In genomic region chr15:89761929-89762328, GRCh38 we compare ENCODE assay signal across 27 cellular contexts. TPM values are rescaled to one million over a fixed set of nuclear protein-coding genes. Genes with fewer than 3 reads are reported as not detected.
DNase-seq lines count a peak whose midpoint lies in the region; ATAC-seq and TF ChIP-seq lines count a peak whose summit lies in the region.
"Had no signal": no experiment of that assay in that cellular context is flagged by ENCODE, and none has a peak within 500 bp of the region (broad histone marks: within the 10 kb centered on the region; RNA-seq: fewer than 3 reads in every experiment).

No MANE protein-coding gene starts in this region.

- no peaks in the 10 kb centered on the region for H3K36me3 ChIP-seq in OCI-LY3 (replicated peaks; ENCODE audit: low read depth, low read length)
- no peaks in the 10 kb centered on the region for H3K36me3 ChIP-seq in right lobe of liver
- no peaks in the 10 kb centered on the region for H3K36me3 ChIP-seq in stomach
- H3K36me3 ChIP-seq: BLaER1 treated with 17β-estradiol and CSF1 and Interleukin-3, amounts not matched to agents 10 nM and 100 nM; heart left ventricle had no signal

- H4K20me1 ChIP-seq in OCI-LY3 (ENCODE audit: insufficient read depth, low read length): no peaks in the 10 kb centered on the region
- H4K20me1 ChIP-seq: BLaER1 treated with 17β-estradiol and CSF1 and Interleukin-3, amounts not matched to agents 10 nM and 100 nM had no signal

- H3K9me3 Mint-ChIP-seq in chondrocyte (ENCODE audit: low read depth): no peaks in the 10 kb centered on the region
- H3K9me3 Mint-ChIP-seq: activated naive CD4-positive, alpha-beta T cell treated with anti-CD3 and anti-CD28 coated beads, Interleukin-2, amount 10 ng/mL, durations not matched to agents 7 days and 5 days; endodermal cell; H9; naive thymus-derived CD8-positive, alpha-beta T cell; type B pancreatic cell had no signal

- TF ChIP-seq CTCF in OCI-LY3 (IDR thresholded peaks at IDR 0.05; ENCODE audit: low read depth, low read length) (no peak), chondrocyte (IDR thresholded peaks at IDR 0.05) (no peak), right lobe of liver (IDR thresholded peaks at IDR 0.05) (no peak), stomach (IDR thresholded peaks at IDR 0.05) (no peak)

- TF ChIP-seq POLR2A in right lobe of liver (IDR thresholded peaks at IDR 0.05) (no peak), stomach (IDR thresholded peaks at IDR 0.05) (no peak)

- H3K9me3 ChIP-seq in OCI-LY3 (ENCODE audit: insufficient read depth, low read length) (no peaks in the 10 kb centered on the region), right lobe of liver (no peaks in the 10 kb centered on the region), stomach (no peaks in the 10 kb centered on the region)
- H3K9me3 ChIP-seq: BLaER1 treated with 17β-estradiol and CSF1 and Interleukin-3, amounts not matched to agents 10 nM and 100 nM; Caco-2; heart left ventricle had no signal

- peak overlapping the region; percentile 83 for H3K27ac ChIP-seq in OCI-LY3 (ENCODE audit: low read length)
- peak overlapping the region; percentile 39 to 67 (median 40) for H3K27ac ChIP-seq in right lobe of liver
- H3K27ac ChIP-seq in stomach: peak overlapping the region in 3 of 5 donors; percentile 53 to 73 (median 72)
- H3K27ac ChIP-seq: BLaER1 treated with 17β-estradiol and CSF1 and Interleukin-3, amounts not matched to agents 10 nM and 100 nM; coronary artery had no signal

- no peaks in the 10 kb centered on the region for H3K36me3 Mint-ChIP-seq in chondrocyte (ENCODE audit: low read depth)
- H3K36me3 Mint-ChIP-seq: activated naive CD4-positive, alpha-beta T cell treated with anti-CD3 and anti-CD28 coated beads, Interleukin-2, amount 10 ng/mL, durations not matched to agents 7 days and 5 days; naive thymus-derived CD8-positive, alpha-beta T cell; type B pancreatic cell had no signal

- no peak for TF ChIP-seq EP300 in stomach (IDR thresholded peaks at IDR 0.05)

- H3K27me3 ChIP-seq in OCI-LY3 (ENCODE audit: low read depth, low read length) (no peaks in the 10 kb centered on the region), right lobe of liver (no peaks in the 10 kb centered on the region), stomach (peaks cover 0 to 9% (median 0%) of the 10 kb centered on the region in 3 donors)
- H3K27me3 ChIP-seq: BLaER1 treated with 17β-estradiol and CSF1 and Interleukin-3, amounts not matched to agents 10 nM and 100 nM; foreskin keratinocyte; heart left ventricle had no signal

- no peak overlapping the region for H3K4me3 ChIP-seq in OCI-LY3 (ENCODE audit: low read length)
- no peak overlapping the region for H3K4me3 ChIP-seq in right lobe of liver
- H3K4me3 ChIP-seq in stomach: no peak overlapping the region
- H3K4me3 ChIP-seq: BLaER1 treated with 17β-estradiol and CSF1 and Interleukin-3, amounts not matched to agents 10 nM and 100 nM; coronary artery; heart left ventricle had no signal

- H2AFZ ChIP-seq in OCI-LY3 (ENCODE audit: low read depth, low read length): peak overlapping the region; percentile 81; the same call in 1 of the 2 replicates

- peak; percentile 50 for DNase-seq in chondrocyte (ENCODE audit: low spot score)
- DNase-seq in right lobe of liver: peak in 1 of 3 donors; percentile 68
- DNase-seq in stomach: no peak
- no peak for DNase-seq in HuH-7.5 (ENCODE audit: low spot score)
- DNase-seq: activated CD4-positive, alpha-beta T cell treated with anti-CD3 and anti-CD28 coated beads, Interleukin-2, amount 50 U/mL, for 48 hours; activated CD4-positive, CD25-positive, alpha-beta regulatory T cell; activated CD8-positive, alpha-beta memory T cell treated with anti-CD3 and anti-CD28 coated beads, Interleukin-2, amount 50 U/mL, for 4 hours; amygdala; Caco-2; DMS79 treated with DMSO at 0.1 percent for 48 hours; endodermal cell; foreskin keratinocyte; H9; heart left ventricle; KG1; left cardiac atrium; naive thymus-derived CD8-positive, alpha-beta T cell; NCI-H1436 treated with DMSO at 0.1 percent for 48 hours; retina had no signal

- WGBS in right lobe of liver (ENCODE audit: insufficient coverage, low coverage, low lambda C conversion rate, missing lambda C conversion rate): 43% methylated on average over 1 of the region's 5 CpGs
- WGBS in stomach, 5 donors: 77 to 92% (median 86%) methylated on average over 5 of the region's 5 CpGs

- no peak overlapping the region for H3K4me3 Mint-ChIP-seq in chondrocyte (ENCODE audit: unreplicated experiment)
- H3K4me3 Mint-ChIP-seq: activated naive CD4-positive, alpha-beta T cell treated with anti-CD3 and anti-CD28 coated beads, Interleukin-2, amount 10 ng/mL, durations not matched to agents 7 days and 5 days; endodermal cell; H9; naive thymus-derived CD8-positive, alpha-beta T cell; type B pancreatic cell had no signal

- ATAC-seq in right lobe of liver: peak; percentile 39 to 69 (median 66)
- ATAC-seq in HG02884 (IDR thresholded peaks at IDR 0.05; ENCODE audit: unreplicated experiment): no peak
- ATAC-seq in HG02885 (IDR thresholded peaks at IDR 0.05; ENCODE audit: poor library complexity, unreplicated experiment): no peak
- ATAC-seq: naive thymus-derived CD8-positive, alpha-beta T cell had no signal

- peaks cover 28% of the 10 kb centered on the region for H3K4me1 ChIP-seq in OCI-LY3 (ENCODE audit: low read length)
- H3K4me1 ChIP-seq in right lobe of liver: peaks cover 0 to 27% (median 9%) of the 10 kb centered on the region in 4 donors
- H3K4me1 ChIP-seq in stomach: peaks cover 0 to 29% (median 20%) of the 10 kb centered on the region in 4 donors
- H3K4me1 ChIP-seq: foreskin keratinocyte had no signal

- peak overlapping the region; percentile 78 for H3K4me2 ChIP-seq in OCI-LY3 (ENCODE audit: low read length)

- H3K27ac Mint-ChIP-seq in chondrocyte (ENCODE audit: unreplicated experiment): no peak overlapping the region
- H3K27ac Mint-ChIP-seq: activated naive CD4-positive, alpha-beta T cell treated with anti-CD3 and anti-CD28 coated beads, Interleukin-2, amount 10 ng/mL, durations not matched to agents 7 days and 5 days; endodermal cell; H9; naive thymus-derived CD8-positive, alpha-beta T cell; type B pancreatic cell had no signal

- H3K9ac ChIP-seq in OCI-LY3 (ENCODE audit: low read length): peak overlapping the region; percentile 80; the same call in 1 of the 2 replicates

- intact Hi-C loops in right lobe of liver (cut with DNase I) (loop anchor here in 1 of 2 donors (10.0 kb wide), 1 partner anchor 113 kb away; no protein-coding TSS in a partner anchor), stomach (cut with DNase I; ENCODE audit: low total_unique reads) (loop anchor here (5.0 kb wide), 1 partner anchor 110 kb away; no protein-coding TSS in a partner anchor)

- no peaks in the 10 kb centered on the region for H3K27me3 Mint-ChIP-seq in chondrocyte (ENCODE audit: low read depth)
- H3K27me3 Mint-ChIP-seq: type B pancreatic cell had no signal

- peaks cover 6% of the 10 kb centered on the region for H3K4me1 Mint-ChIP-seq in chondrocyte (ENCODE audit: low read depth)
- H3K4me1 Mint-ChIP-seq: activated naive CD4-positive, alpha-beta T cell treated with anti-CD3 and anti-CD28 coated beads, Interleukin-2, amount 10 ng/mL, durations not matched to agents 7 days and 5 days; naive thymus-derived CD8-positive, alpha-beta T cell had no signal

- H3K79me2 ChIP-seq in OCI-LY3 (ENCODE audit: low read length): no peaks in the 10 kb centered on the region

RNA-seq across cellular contexts. Expression of gene MESP1, which starts 10.9 kb away (rescaled TPM):
- total RNA-seq in chondrocyte (0.97 to 2.7 TPM (median 2.1 TPM) in 3 replicates), right lobe of liver (1 to 10 TPM in 5 of 6 experiments, under 1 TPM in 1; 0.86 to 3.0 (median 2.1) TPM), stomach (10 to 100 TPM in 1 of 5 donors, 1 to 10 TPM in 2, under 1 TPM in 1, not detected in 1; 0.58 to 60.5 (median 2.6) TPM)
- 1 to 10 TPM; 1.2 to 1.7 (median 1.3) TPM for polyA plus RNA-seq in stomach
- total RNA-seq: H9 had no signal

RNA-seq across cellular contexts. Expression of gene MESP2, which starts 14.2 kb away (rescaled TPM):
- total RNA-seq in chondrocyte (0.25 to 0.51 TPM (median 0.36 TPM) in 3 replicates), right lobe of liver (under 1 TPM in 1 of 6 experiments, not detected in 5; 0.12 TPM), stomach (not detected)
- polyA plus RNA-seq in stomach: under 1 TPM in 2 of 3 donors, not detected in 1; 0.43 to 0.56 TPM
- total RNA-seq: naive thymus-derived CD8-positive, alpha-beta T cell; NCI-H460 had no signal
- polyA plus RNA-seq: naive thymus-derived CD8-positive, alpha-beta T cell had no signal

RNA-seq across cellular contexts. Expression of gene ANPEP, which starts 52.7 kb away (rescaled TPM):
- total RNA-seq in chondrocyte (46.5 to 64.9 TPM (median 48.1 TPM) in 3 replicates), right lobe of liver (100 to 1,000 TPM; 204 to 386 (median 363) TPM), stomach (10 to 100 TPM in 2 of 5 donors, 1 to 10 TPM in 2, under 1 TPM in 1; 0.89 to 41.7 (median 5.2) TPM)
- 1 to 10 TPM; 1.9 to 7.2 (median 5.7) TPM for polyA plus RNA-seq in stomach

Comparison
In these comparisons a context has a peak if more than half of its experiments do, and no peak if none do; other contexts are left out.
1. ATAC-seq: peak in right lobe of liver (4 of 4); none in HG02884 (single experiment) and HG02885 (single experiment).
2. Peak in every context shown above with its lines, with median percentiles within 50 percentile points of each other: H3K27ac ChIP-seq.